9 cellular contexts compared by ENCODE assay signal in the genomic region with DNA sequence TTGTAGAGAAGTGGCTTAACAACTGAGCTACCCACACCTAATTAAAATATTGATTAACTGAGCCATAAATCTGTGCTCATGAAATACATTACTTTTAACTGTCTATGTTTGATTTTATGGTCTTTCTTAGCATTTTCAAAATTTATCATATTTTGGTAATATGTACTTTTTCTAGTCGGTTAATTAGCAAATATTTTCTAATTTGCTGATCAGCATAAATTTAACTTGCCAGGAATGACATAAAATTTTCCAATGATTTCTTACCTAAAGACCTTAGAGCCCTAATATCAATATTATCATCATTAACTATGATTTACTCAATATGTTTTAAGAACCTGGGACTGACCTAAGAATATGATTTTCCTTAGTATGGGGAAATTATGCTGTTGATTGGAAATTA. TPM values are rescaled to one million over a fixed set of nuclear protein-coding genes. Genes with fewer than 3 reads are reported as not detected.
"Had no signal": no experiment of that assay in that cellular context is flagged by ENCODE, and none has a peak within 500 bp of the region (broad histone marks: within the 10 kb centered on the region; RNA-seq: fewer than 3 reads in every experiment).

No MANE protein-coding gene starts in this region.

- FAIRE-seq: G401.6, GM12878, GM12891, GM12892, GM18507, GM19239 had no signal

- ATAC-seq: GM12878 had no signal

- H3K4me3 ChIP-seq: GM12878 had no signal

- DNase-seq: GDM1, GF-D8 had no signal

RNA-seq across cellular contexts. Expression of a gene that starts 32.6 kb away (rescaled TPM):
- total RNA-seq: G401 had no signal
